In genomic region chr1:235971571-235972315, GRCh38 we compare ENCODE assay signal across 8 cellular contexts.
DNase-seq lines count a peak whose midpoint lies in the region; ATAC-seq and TF ChIP-seq lines count a peak whose summit lies in the region.

No MANE protein-coding gene starts in this region.

- H3K27ac ChIP-seq in BLaER1 treated with 17β-estradiol and CSF1 and Interleukin-3, amounts not matched to agents 10 nM and 100 nM: peak overlapping the region; percentile 88 to 97 (median 92)
- H3K27ac ChIP-seq in coronary artery: peak overlapping the region; percentile 93 to 98

- H3K4me3 ChIP-seq in BLaER1 treated with 17β-estradiol and CSF1 and Interleukin-3, amounts not matched to agents 10 nM and 100 nM: peak overlapping the region; percentile 18 to 58 (median 42); a peak in 16 of 20 replicates
- H3K4me3 ChIP-seq in coronary artery: peak overlapping the region; percentile 64

- TF ChIP-seq POLR2A in GM19099 (IDR thresholded peaks at IDR 0.05; ENCODE audit: extremely low read depth, insufficient read length, low read depth): peak; percentile 79

- DNase-seq in NCI-H510A treated with DMSO at 0.1 percent for 48 hours (lab: John Stamatoyannopoulos, UW) (peak; percentile 72), coronary artery (ENCODE audit: low spot score) (peak; percentile 96), left kidney (ENCODE audit: low read depth, low spot score) (peak; percentile 97)
- DNase-seq in activated CD4-positive, alpha-beta T cell treated with anti-CD3 and anti-CD28 coated beads for 4 hours: peak; percentile 83 to 94
- peak; percentile 88 for DNase-seq in stimulated activated CD4-positive, alpha-beta T cell treated with anti-CD3 and anti-CD28 coated beads, Interleukin-1b, Interleukin-23, amount 100 ng/mL, for 48 hours

- H3K4me1 ChIP-seq in BLaER1 treated with 17β-estradiol and CSF1 and Interleukin-3, amounts not matched to agents 10 nM and 100 nM: peaks cover 29 to 59% (median 41%) of the 10 kb centered on the region in 10 experiments

- H3K36me3 ChIP-seq in BLaER1 treated with 17β-estradiol and CSF1 and Interleukin-3, amounts not matched to agents 10 nM and 100 nM: no peaks in the 10 kb centered on the region

- TF ChIP-seq CTCF in coronary artery (IDR thresholded peaks at IDR 0.05): peak; percentile 73

- H3K9me3 ChIP-seq in BLaER1 treated with 17β-estradiol and CSF1 and Interleukin-3, amounts not matched to agents 10 nM and 100 nM (replicated peaks in 1 of 11): peaks cover 0 to 16% (median 2%) of the 10 kb centered on the region in 11 experiments; a peak in 11 of 22 replicates

- H4K20me1 ChIP-seq in BLaER1 treated with 17β-estradiol and CSF1 and Interleukin-3, amounts not matched to agents 10 nM and 100 nM: no peaks in the 10 kb centered on the region

- peak; percentile 92 for ATAC-seq in HG03378 (IDR thresholded peaks at IDR 0.05; ENCODE audit: unreplicated experiment)

- peak overlapping the region; percentile 75 to 89 (median 83) for H3K4me2 ChIP-seq in BLaER1 treated with 17β-estradiol and CSF1 and Interleukin-3, amounts not matched to agents 10 nM and 100 nM

- no peaks in the 10 kb centered on the region for H3K27me3 ChIP-seq in BLaER1 treated with 17β-estradiol and CSF1 and Interleukin-3, amounts not matched to agents 10 nM and 100 nM

- peak overlapping the region; percentile 80 to 90 (median 85) for H3K9ac ChIP-seq in BLaER1 treated with 17β-estradiol and CSF1 and Interleukin-3, amounts not matched to agents 10 nM and 100 nM

Comparison
In these comparisons a context has a peak if more than half of its experiments do, and no peak if none do; other contexts are left out.
1. Peak in every context shown above with its lines: DNase-seq, ATAC-seq, H3K4me3 ChIP-seq and H3K27ac ChIP-seq.